Comparison of ENCODE assay signal across 10 cellular contexts in genomic region chr2:234203135-234203984, GRCh38.
DNase-seq lines count a peak whose midpoint lies in the region; ATAC-seq and TF ChIP-seq lines count a peak whose summit lies in the region.
"Had no signal": no experiment of that assay in that cellular context is flagged by ENCODE, and none has a peak within 500 bp of the region (broad histone marks: within the 10 kb centered on the region; RNA-seq: fewer than 3 reads in every experiment).

No MANE protein-coding gene starts in this region.

- peak; percentile 24 for DNase-seq in activated naive CD4-positive, alpha-beta T cell treated with anti-CD3 and anti-CD28 coated beads for 36 hours
- no peak for DNase-seq in activated naive CD4-positive, alpha-beta T cell treated with Interleukin-2 at 50 U/mL for 16 hours
- DNase-seq in SK-MEL-5 (ENCODE audit: low read depth, low spot score), result peak; percentile 51
- peak; percentile 96 for DNase-seq in stromal cell of bone marrow (ENCODE audit: low read depth)
- DNase-seq: activated CD8-positive, alpha-beta memory T cell treated with anti-CD3 and anti-CD28 coated beads, Interleukin-2, amount 50 U/mL, for 4 hours; NCI-H2081 treated with DMSO at 0.1 percent for 48 hours had no signal

- in situ Hi-C loops in SK-MEL-5 (cut with HindIII; ENCODE audit: low pct_unique_long_range_greater_than_20kb, low sequenced_read_pairs), result no loop called here

- no peak overlapping the region for H3K4me3 ChIP-seq in gastroesophageal sphincter

- peaks cover 3% of the 10 kb centered on the region for H3K36me3 Mint-ChIP-seq in activated naive CD4-positive, alpha-beta T cell treated with anti-CD3 and anti-CD28 coated beads for 36 hours (ENCODE audit: low read depth)

- no peak for TF ChIP-seq CTCF in gastroesophageal sphincter (IDR thresholded peaks at IDR 0.05)

- TF ChIP-seq EP300 in gastroesophageal sphincter (IDR thresholded peaks at IDR 0.05), result no peak

- no peaks in the 10 kb centered on the region for H3K36me3 ChIP-seq in gastroesophageal sphincter

- H3K4me1 Mint-ChIP-seq in activated naive CD4-positive, alpha-beta T cell treated with anti-CD3 and anti-CD28 coated beads for 36 hours (ENCODE audit: low read depth), result peaks cover 7% of the 10 kb centered on the region

- no peak overlapping the region for H3K4me3 Mint-ChIP-seq in activated naive CD4-positive, alpha-beta T cell treated with anti-CD3 and anti-CD28 coated beads for 36 hours

- H3K9me3 Mint-ChIP-seq in activated naive CD4-positive, alpha-beta T cell treated with anti-CD3 and anti-CD28 coated beads for 36 hours, result peaks cover 10% of the 10 kb centered on the region

- no peak for TF ChIP-seq POLR2A in gastroesophageal sphincter (IDR thresholded peaks at IDR 0.05)

- intact Hi-C loops in activated naive CD4-positive, alpha-beta T cell treated with anti-CD3 and anti-CD28 coated beads for 36 hours (cut with micrococcal nuclease), result no loop called here

- ATAC-seq in gastroesophageal sphincter (peak; percentile 76), HG03175 (IDR thresholded peaks at IDR 0.05; ENCODE audit: unreplicated experiment) (no peak), GM18502 (IDR thresholded peaks at IDR 0.05; ENCODE audit: poor library complexity, unreplicated experiment) (no peak), HG03442 (IDR thresholded peaks at IDR 0.05; ENCODE audit: unreplicated experiment) (no peak)

- peak overlapping the region; percentile 36 for H3K27ac Mint-ChIP-seq in activated naive CD4-positive, alpha-beta T cell treated with anti-CD3 and anti-CD28 coated beads for 36 hours

- no peaks in the 10 kb centered on the region for H3K27me3 ChIP-seq in gastroesophageal sphincter

- H3K9me3 ChIP-seq in gastroesophageal sphincter, result peaks cover 0 to 5% (median 0%) of the 10 kb centered on the region in 3 donors

- 27 to 30% methylated on average over 7 to 12 of the region's 12 CpGs for WGBS in gastroesophageal sphincter (ENCODE audit: low coverage in 1 of 2), 2 donors

- no peaks in the 10 kb centered on the region for H3K27me3 Mint-ChIP-seq in activated naive CD4-positive, alpha-beta T cell treated with anti-CD3 and anti-CD28 coated beads for 36 hours (ENCODE audit: low read depth)

- H3K27ac ChIP-seq in gastroesophageal sphincter, result peak overlapping the region in 3 of 4 donors; percentile 5 to 67 (median 53)

- CTCF ChIA-PET in activated naive CD4-positive, alpha-beta T cell treated with anti-CD3 and anti-CD28 coated beads for 36 hours (lab: Charles Lee), result interaction anchor here (0.7 to 1.1 kb wide), 2 partner anchors 73 to 247 kb away, joined by 3 read pairs; no protein-coding TSS in a partner anchor

- H3K4me1 ChIP-seq in gastroesophageal sphincter, result peaks cover 0 to 13% (median 5%) of the 10 kb centered on the region in 3 donors
